13 cellular contexts compared by ENCODE assay signal in the genomic region with DNA sequence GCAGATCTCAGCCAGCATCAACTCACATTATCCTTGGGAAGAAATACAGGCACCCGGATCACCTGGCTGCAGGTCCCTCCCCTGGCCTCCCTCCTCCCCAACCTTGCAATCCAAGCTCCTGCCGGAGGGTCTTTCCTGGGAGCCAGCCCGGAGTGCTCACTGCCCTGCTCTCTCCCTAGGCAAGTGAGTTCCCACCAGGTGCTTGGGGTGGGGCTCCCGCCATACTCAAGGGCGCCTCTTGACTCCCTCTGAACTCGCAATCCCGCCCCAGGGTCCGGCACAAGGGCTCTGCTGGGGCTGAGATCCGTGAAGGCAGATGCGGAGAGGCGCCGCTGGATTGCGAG. TPM values are rescaled to one million over a fixed set of nuclear protein-coding genes. Genes with fewer than 3 reads are reported as not detected.
DNase-seq lines count a peak whose midpoint lies in the region; ATAC-seq and TF ChIP-seq lines count a peak whose summit lies in the region.
"Had no signal": no experiment of that assay in that cellular context is flagged by ENCODE, and none has a peak within 500 bp of the region (broad histone marks: within the 10 kb centered on the region; RNA-seq: fewer than 3 reads in every experiment).

No MANE protein-coding gene starts in this region.

- TF ChIP-seq CTCF in brain (conservative IDR thresholded peaks at IDR 0.05) (no peak), liver (IDR thresholded peaks at IDR 0.05; ENCODE audit: low read depth, low read length, missing input control) (no peak), spleen (IDR thresholded peaks at IDR 0.05 in 8 of 11, conservative IDR thresholded peaks at IDR 0.05 in 3 of 11) (no peak)

- no peaks in the 10 kb centered on the region for H3K9me3 Mint-ChIP-seq in T-helper 2 cell treated with Interferon-gamma antibody and Interleukin-4, amounts not matched to agents 5 μg/mL and 100 μg/mL, for 36 hours
- peaks cover 0 to 5% (median 0%) of the 10 kb centered on the region in 5 experiments for H3K9me3 Mint-ChIP-seq in brain

- H3K36me3 Mint-ChIP-seq in T-helper 2 cell treated with Interferon-gamma antibody and Interleukin-4, amounts not matched to agents 5 μg/mL and 100 μg/mL, for 36 hours (ENCODE audit: low read depth): no peaks in the 10 kb centered on the region
- H3K36me3 Mint-ChIP-seq in brain: no peaks in the 10 kb centered on the region

- peak overlapping the region; percentile 27 for H3K4me3 Mint-ChIP-seq in T-helper 2 cell treated with Interferon-gamma antibody and Interleukin-4, amounts not matched to agents 5 μg/mL and 100 μg/mL, for 36 hours
- peak overlapping the region; percentile 56 to 81 (median 72) for H3K4me3 Mint-ChIP-seq in brain

- no peak overlapping the region for H3K9ac ChIP-seq in liver (ENCODE audit: low read depth in 1 of 2, low read length in 2 of 2)

- TF ChIP-seq RAD21 in liver (IDR thresholded peaks at IDR 0.05): no peak

- H3K9me3 ChIP-seq in liver (ENCODE audit: control insufficient read depth in 4 of 4, low read length in 3 of 4) (no peaks in the 10 kb centered on the region), spleen (no peaks in the 10 kb centered on the region)
- H3K9me3 ChIP-seq: heart right ventricle, right atrium auricular region had no signal

- H3K36me3 ChIP-seq in liver (ENCODE audit: control insufficient read depth in 4 of 4, insufficient read depth in 3 of 4, low read depth in 1 of 4, low read length in 3 of 4) (no peaks in the 10 kb centered on the region), spleen (no peaks in the 10 kb centered on the region)
- H3K36me3 ChIP-seq: heart right ventricle, right atrium auricular region had no signal

- H3K4me1 ChIP-seq in liver (ENCODE audit: control insufficient read depth in 4 of 4, insufficient read depth in 4 of 4, low read length in 3 of 4) (peaks cover 4 to 30% (median 16%) of the 10 kb centered on the region in 4 donors), spleen (peaks cover 8 to 33% (median 22%) of the 10 kb centered on the region in 6 donors)

- H3K4me3 ChIP-seq in liver (ENCODE audit: low read depth in 1 of 3, low read length in 3 of 3) (peak overlapping the region; percentile 65 to 83 (median 79)), spleen (peak overlapping the region in 2 of 8 donors; percentile 42 to 81)

- no peak overlapping the region for H3K27ac Mint-ChIP-seq in T-helper 2 cell treated with Interferon-gamma antibody and Interleukin-4, amounts not matched to agents 5 μg/mL and 100 μg/mL, for 36 hours
- H3K27ac Mint-ChIP-seq in brain: peak overlapping the region in 1 of 5 experiments; percentile 57

- intact Hi-C loops in spleen (cut with DNase I; ENCODE audit: low total_unique reads): no loop called here

- TF ChIP-seq POLR2A in spleen (IDR thresholded peaks at IDR 0.05): no peak

- H3K27me3 Mint-ChIP-seq in T-helper 2 cell treated with Interferon-gamma antibody and Interleukin-4, amounts not matched to agents 5 μg/mL and 100 μg/mL, for 36 hours (ENCODE audit: low read depth): peaks cover 26% of the 10 kb centered on the region
- H3K27me3 Mint-ChIP-seq in brain: no peaks in the 10 kb centered on the region

- H3K27ac ChIP-seq in liver (ENCODE audit: low read depth in 1 of 2, low read length in 2 of 2) (peak overlapping the region in 1 of 2 donors; percentile 83), spleen (no peak overlapping the region)
- H3K27ac ChIP-seq: heart right ventricle, right atrium auricular region had no signal

- no peak for DNase-seq in T-helper 2 cell treated with Interferon-gamma antibody and Interleukin-4, amounts not matched to agents 5 μg/mL and 100 μg/mL, for 36 hours (ENCODE audit: low spot score)
- DNase-seq in T-helper 2 cell (no peak), spleen (peak; percentile 65), pons (ENCODE audit: low spot score) (no peak), GM19240 (ENCODE audit: insufficient read length, low spot score) (no peak)
- DNase-seq: central memory CD4-positive, alpha-beta T cell; KG1; NCI-H2227 treated with DMSO at 0.1 percent for 48 hours had no signal

- H3K27me3 ChIP-seq in liver (ENCODE audit: control insufficient read depth in 4 of 4, insufficient read depth in 4 of 4, low read length in 3 of 4) (no peaks in the 10 kb centered on the region), spleen (replicated peaks in 1 of 7) (peaks cover 3 to 62% (median 32%) of the 10 kb centered on the region in 7 donors)
- H3K27me3 ChIP-seq: right atrium auricular region had no signal

- 4% methylated on average over 13 of the region's 13 CpGs for WGBS in liver
- WGBS in spleen, 5 donors: 5 to 15% (median 11%) methylated on average over 4 to 13 of the region's 13 CpGs

- no peak for ATAC-seq in GM19395 (IDR thresholded peaks at IDR 0.05; ENCODE audit: unreplicated experiment)

- no peaks in the 10 kb centered on the region for H3K4me1 Mint-ChIP-seq in T-helper 2 cell treated with Interferon-gamma antibody and Interleukin-4, amounts not matched to agents 5 μg/mL and 100 μg/mL, for 36 hours (ENCODE audit: low read depth)
- peaks cover 16% of the 10 kb centered on the region for H3K4me1 Mint-ChIP-seq in brain

TF ChIP-seq in liver, 16 proteins besides CTCF, POLR2A, EP300 and RAD21:
- TF ChIP-seq, protein P1, sequence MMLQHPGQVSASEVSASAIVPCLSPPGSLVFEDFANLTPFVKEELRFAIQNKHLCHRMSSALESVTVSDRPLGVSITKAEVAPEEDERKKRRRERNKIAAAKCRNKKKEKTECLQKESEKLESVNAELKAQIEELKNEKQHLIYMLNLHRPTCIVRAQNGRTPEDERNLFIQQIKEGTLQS (IDR thresholded peaks at IDR 0.05): no peak
- TF ChIP-seq RXRA (IDR thresholded peaks at IDR 0.05) (no peak), HNF4A (conservative IDR thresholded peaks at IDR 0.05) (no peak), JUND (IDR thresholded peaks at IDR 0.05) (no peak), TAF1 (conservative IDR thresholded peaks at IDR 0.05) (no peak), YY1 (IDR thresholded peaks at IDR 0.05) (no peak), HNF4G (IDR thresholded peaks at IDR 0.05) (no peak), FOXA2 (IDR thresholded peaks at IDR 0.05) (no peak), NR2F2 (IDR thresholded peaks at IDR 0.05) (no peak), EGR1 (IDR thresholded peaks at IDR 0.05; ENCODE audit: low read depth in 2 of 2) (no peak), SP1 (IDR thresholded peaks at IDR 0.05) (no peak), FOXA1 (IDR thresholded peaks at IDR 0.05) (no peak), GABPA (IDR thresholded peaks at IDR 0.05 in 1 of 2, conservative IDR thresholded peaks at IDR 0.05 in 1 of 2) (no peak)
- TF ChIP-seq, protein P2, sequence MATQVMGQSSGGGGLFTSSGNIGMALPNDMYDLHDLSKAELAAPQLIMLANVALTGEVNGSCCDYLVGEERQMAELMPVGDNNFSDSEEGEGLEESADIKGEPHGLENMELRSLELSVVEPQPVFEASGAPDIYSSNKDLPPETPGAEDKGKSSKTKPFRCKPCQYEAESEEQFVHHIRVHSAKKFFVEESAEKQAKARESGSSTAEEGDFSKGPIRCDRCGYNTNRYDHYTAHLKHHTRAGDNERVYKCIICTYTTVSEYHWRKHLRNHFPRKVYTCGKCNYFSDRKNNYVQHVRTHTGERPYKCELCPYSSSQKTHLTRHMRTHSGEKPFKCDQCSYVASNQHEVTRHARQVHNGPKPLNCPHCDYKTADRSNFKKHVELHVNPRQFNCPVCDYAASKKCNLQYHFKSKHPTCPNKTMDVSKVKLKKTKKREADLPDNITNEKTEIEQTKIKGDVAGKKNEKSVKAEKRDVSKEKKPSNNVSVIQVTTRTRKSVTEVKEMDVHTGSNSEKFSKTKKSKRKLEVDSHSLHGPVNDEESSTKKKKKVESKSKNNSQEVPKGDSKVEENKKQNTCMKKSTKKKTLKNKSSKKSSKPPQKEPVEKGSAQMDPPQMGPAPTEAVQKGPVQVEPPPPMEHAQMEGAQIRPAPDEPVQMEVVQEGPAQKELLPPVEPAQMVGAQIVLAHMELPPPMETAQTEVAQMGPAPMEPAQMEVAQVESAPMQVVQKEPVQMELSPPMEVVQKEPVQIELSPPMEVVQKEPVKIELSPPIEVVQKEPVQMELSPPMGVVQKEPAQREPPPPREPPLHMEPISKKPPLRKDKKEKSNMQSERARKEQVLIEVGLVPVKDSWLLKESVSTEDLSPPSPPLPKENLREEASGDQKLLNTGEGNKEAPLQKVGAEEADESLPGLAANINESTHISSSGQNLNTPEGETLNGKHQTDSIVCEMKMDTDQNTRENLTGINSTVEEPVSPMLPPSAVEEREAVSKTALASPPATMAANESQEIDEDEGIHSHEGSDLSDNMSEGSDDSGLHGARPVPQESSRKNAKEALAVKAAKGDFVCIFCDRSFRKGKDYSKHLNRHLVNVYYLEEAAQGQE (IDR thresholded peaks at IDR 0.05): no peak
- TF ChIP-seq, protein P3, sequence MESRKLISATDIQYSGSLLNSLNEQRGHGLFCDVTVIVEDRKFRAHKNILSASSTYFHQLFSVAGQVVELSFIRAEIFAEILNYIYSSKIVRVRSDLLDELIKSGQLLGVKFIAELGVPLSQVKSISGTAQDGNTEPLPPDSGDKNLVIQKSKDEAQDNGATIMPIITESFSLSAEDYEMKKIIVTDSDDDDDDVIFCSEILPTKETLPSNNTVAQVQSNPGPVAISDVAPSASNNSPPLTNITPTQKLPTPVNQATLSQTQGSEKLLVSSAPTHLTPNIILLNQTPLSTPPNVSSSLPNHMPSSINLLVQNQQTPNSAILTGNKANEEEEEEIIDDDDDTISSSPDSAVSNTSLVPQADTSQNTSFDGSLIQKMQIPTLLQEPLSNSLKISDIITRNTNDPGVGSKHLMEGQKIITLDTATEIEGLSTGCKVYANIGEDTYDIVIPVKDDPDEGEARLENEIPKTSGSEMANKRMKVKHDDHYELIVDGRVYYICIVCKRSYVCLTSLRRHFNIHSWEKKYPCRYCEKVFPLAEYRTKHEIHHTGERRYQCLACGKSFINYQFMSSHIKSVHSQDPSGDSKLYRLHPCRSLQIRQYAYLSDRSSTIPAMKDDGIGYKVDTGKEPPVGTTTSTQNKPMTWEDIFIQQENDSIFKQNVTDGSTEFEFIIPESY (IDR thresholded peaks at IDR 0.05): no peak
- TF ChIP-seq, protein P4, sequence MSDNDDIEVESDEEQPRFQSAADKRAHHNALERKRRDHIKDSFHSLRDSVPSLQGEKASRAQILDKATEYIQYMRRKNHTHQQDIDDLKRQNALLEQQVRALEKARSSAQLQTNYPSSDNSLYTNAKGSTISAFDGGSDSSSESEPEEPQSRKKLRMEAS (IDR thresholded peaks at IDR 0.05): no peak

RNA-seq across cellular contexts. Expression of a gene that starts 1.2 kb away (rescaled TPM):
- polyA plus RNA-seq in brain (ENCODE audit: insufficient read depth, low read depth, low replicate concordance): 35.2 TPM
- 10 to 100 TPM in 1 of 2 donors, 1 to 10 TPM in 1; 3.4 to 10.9 TPM for total RNA-seq in liver
- 10 to 100 TPM in 1 of 2 donors, 1 to 10 TPM in 1; 1.5 to 10.1 TPM for polyA plus RNA-seq in liver
- 10 to 100 TPM in 1 of 7 donors, 1 to 10 TPM in 6; 5.2 to 12.6 (median 5.9) TPM for total RNA-seq in spleen
- polyA plus RNA-seq in spleen: 1 to 10 TPM in 1 of 3 donors, under 1 TPM in 2; 0.58 to 3.8 (median 0.72) TPM
